ENCODE assay signal across 8 cellular contexts in genomic region chr1:6347641-6348487, GRCh38. TPM values are rescaled to one million over a fixed set of nuclear protein-coding genes. Genes with fewer than 3 reads are reported as not detected.
DNase-seq lines count a peak whose midpoint lies in the region; ATAC-seq, FAIRE-seq and TF ChIP-seq lines count a peak whose summit lies in the region.

No MANE protein-coding gene starts in this region.

- DNase-seq in A549 (ENCODE audit: low read depth in 1 of 2, low spot score in 1 of 2) (peak; percentile 41 to 44), GM13976 (ENCODE audit: low spot score) (peak; percentile 82), T-cell (peak; percentile 27 to 74 (median 57)), adipocyte (ENCODE audit: low read depth) (peak; percentile 32), kidney epithelial cell (ENCODE audit: low read depth) (no peak), hippocampal formation (lab: John Stamatoyannopoulos, UW) (no peak)
- peak in 2 of 3 donors; percentile 41 to 61 for DNase-seq in stimulated activated CD4-positive, alpha-beta T cell treated with anti-CD3 and anti-CD28 coated beads, TNF-alpha, amount 100 ng/mL, for 48 hours (ENCODE audit: low read depth in 3 of 3)

- peak overlapping the region; percentile 49 to 88 (median 53) for H3K4me3 Mint-ChIP-seq in T-cell

- H3K4me3 ChIP-seq in A549: no peak overlapping the region
- no peak overlapping the region for H3K4me3 ChIP-seq in adipocyte (ENCODE audit: low read length)
- H3K4me3 ChIP-seq in kidney epithelial cell (ENCODE audit: low read depth, low read length): no peak overlapping the region

- H3K9me3 ChIP-seq in A549 (no peaks in the 10 kb centered on the region), adipocyte (ENCODE audit: control insufficient read depth, low read length) (no peaks in the 10 kb centered on the region)

- H3K36me3 Mint-ChIP-seq in T-cell: no peaks in the 10 kb centered on the region

- in situ Hi-C loops in GM13976 (cut with MboI; ENCODE audit: low sequenced_read_pairs, unreplicated experiment): loop anchor here (5.0 to 10.0 kb wide), 2 partner anchors 57 to 101 kb away; no protein-coding TSS in a partner anchor

- TF ChIP-seq CTCF in A549 (IDR thresholded peaks at IDR 0.05) (peak; percentile 68), GM13976 (IDR thresholded peaks at IDR 0.05; ENCODE audit: borderline replicate concordance, control extremely low read depth, extremely low read depth, insufficient read depth, missing control alignments) (peak; percentile 74), kidney epithelial cell (IDR thresholded peaks at IDR 0.05; ENCODE audit: insufficient read depth, low read length, poor library complexity, severe bottlenecking) (peak; percentile 86)

- TF ChIP-seq RAD21 in A549 (conservative IDR thresholded peaks at IDR 0.05 in 1 of 2, IDR thresholded peaks at IDR 0.05 in 1 of 2): peak; percentile 73 to 79

- ATAC-seq in A549 (peak; percentile 56 to 71; a peak in 3 of 6 replicates), T-cell (replicated peaks in 1 of 4) (peak; percentile 61 to 74 (median 66)), GM21528 (IDR thresholded peaks at IDR 0.05; ENCODE audit: low FRiP score, unreplicated experiment) (no peak)

- H3K27ac Mint-ChIP-seq in T-cell: peak overlapping the region; percentile 79 to 82

- CTCF ChIA-PET in A549 (lab: Yijun Ruan, JAX): interaction anchor here (0.6 to 4.7 kb wide), 30 partner anchors 9 to 143 kb away, joined by 3 to 70 read pairs (median 5); partner anchors contain the start of gene HES3
- CTCF ChIA-PET in T-cell (lab: Charles Lee): interaction anchor here (0.6 to 2.0 kb wide), 14 partner anchors 9 to 101 kb away, joined by 3 to 18 read pairs (median 4); partner anchors contain the start of gene ACOT7 (in 1 of the 2)

- H3K4me1 ChIP-seq in A549 (peaks cover 29% of the 10 kb centered on the region), adipocyte (ENCODE audit: control insufficient read depth, insufficient read depth, low read length) (no peaks in the 10 kb centered on the region)

- H3K27ac ChIP-seq in A549: no peak overlapping the region

- H3K36me3 ChIP-seq in adipocyte (ENCODE audit: control insufficient read depth, insufficient read depth, low read length, severe bottlenecking): no peaks in the 10 kb centered on the region
- H3K36me3 ChIP-seq in kidney epithelial cell (ENCODE audit: control insufficient read depth, insufficient read depth, low read length): peaks cover 2% of the 10 kb centered on the region

- H3K27me3 Mint-ChIP-seq in T-cell: no peaks in the 10 kb centered on the region

- peaks cover 22 to 30% (median 27%) of the 10 kb centered on the region in 3 donors for H3K4me1 Mint-ChIP-seq in T-cell

- TF ChIP-seq EP300 in A549 (IDR thresholded peaks at IDR 0.05): no peak

- no peak overlapping the region for H3K9ac ChIP-seq in adipocyte (ENCODE audit: low read length)

- TF ChIP-seq POLR2A in A549 (IDR thresholded peaks at IDR 0.05; ENCODE audit: low read length): no peak

- WGBS in A549 (ENCODE audit: missing lambda C conversion rate): 53% methylated on average over 14 of the region's 15 CpGs

- H3K27me3 ChIP-seq in adipocyte (replicated peaks; ENCODE audit: control insufficient read depth, insufficient read depth, low read length): no peaks in the 10 kb centered on the region
- H3K27me3 ChIP-seq in kidney epithelial cell (ENCODE audit: control insufficient read depth, insufficient read depth, low read length): no peaks in the 10 kb centered on the region

- no peak for FAIRE-seq in A549 (lab: Jason Lieb, UNC)

- H3K4me2 ChIP-seq in A549: no peak overlapping the region

- POLR2A ChIA-PET in A549 (lab: Yijun Ruan, JAX) (no interaction called here), T-cell (lab: Charles Lee) (interaction anchor here in 1 of 2 donors (0.6 kb wide), 2 partner anchors 17 to 53 kb away, joined by 5 read pairs; no protein-coding TSS in a partner anchor)

- H3K9me3 Mint-ChIP-seq in T-cell: no peaks in the 10 kb centered on the region

TF ChIP-seq in A549, 52 proteins besides CTCF, POLR2A, EP300 and RAD21:
- peak; percentile 72 for TF ChIP-seq SMC3 (IDR thresholded peaks at IDR 0.05)
- TF ChIP-seq NPAS2 (CRISPR knock-in tag; IDR thresholded peaks at IDR 0.05; ENCODE audit: borderline replicate concordance): no peak
- no peak for TF ChIP-seq GATA3 (IDR thresholded peaks at IDR 0.05; ENCODE audit: borderline replicate concordance)
TF ChIP-seq in A549: peak in this region for 1.

RNA-seq across cellular contexts. Expression of gene ACOT7, which starts 45.7 kb away (rescaled TPM):
- polyA plus RNA-seq in A549 (2011; rRNA removed) (49.6 and 50.9 TPM in 2 replicates), A549 (2017; fragmentation: RNase III; extraction: RNeasy Plus Mini Kit Qiagen cat#74134 plus additional on column Dnase treatment) (46.1 to 53.6 TPM (median 48.0 TPM) in 3 replicates)
- 143 and 151 TPM in 2 replicates for polyA plus RNA-seq in A549 (2012; cell fraction: cytosol; rRNA removed)
- polyA plus RNA-seq in A549 (2012; cell fraction: nucleus; rRNA removed): 130 and 149 TPM in 2 replicates
- 32.2 and 33.2 TPM in 2 replicates for polyA minus RNA-seq in A549 (2011; rRNA and poly(A)+ RNA removed)
- total RNA-seq in T-cell (1 to 10 TPM; 6.1 to 9.3 (median 7.4) TPM), kidney epithelial cell (75.6 and 79.8 TPM in 2 replicates)

Comparison
In these comparisons a context has a peak if more than half of its experiments do, and no peak if none do; other contexts are left out.
1. DNase-seq: peak in A549 (2 of 2), GM13976 (single experiment), T-cell (34 of 34), adipocyte (single experiment) and stimulated activated CD4-positive, alpha-beta T cell treated with anti-CD3 and anti-CD28 coated beads, TNF-alpha, amount 100 ng/mL, for 48 hours (2 of 3); none in kidney epithelial cell (single experiment) and hippocampal formation (0 of 2).
2. Peak in every context shown above with its lines, with median percentiles within 50 percentile points of each other: CTCF ChIP-seq.